Comparison of ENCODE assay signal across 1 cellular context in genomic region chr2:143581134-143581533, GRCh38.
TF ChIP-seq lines count a peak whose summit lies in the region.

No MANE protein-coding gene starts in this region.

TF ChIP-seq in IMR-90, 13 proteins besides CTCF, POLR2A, EP300 and RAD21 (continued from another document):
- TF ChIP-seq FOS (IDR thresholded peaks at IDR 0.05; ENCODE audit: low read depth, low read length) (no peak), MAZ (IDR thresholded peaks at IDR 0.05; ENCODE audit: borderline replicate concordance, low read depth, low read length) (no peak), MXI1 (IDR thresholded peaks at IDR 0.05; ENCODE audit: borderline replicate concordance, low read depth, low read length) (no peak)
